18 cellular contexts compared by ENCODE assay signal in genomic region chr3:123344941-123345594, GRCh38.
DNase-seq lines count a peak whose midpoint lies in the region; ATAC-seq and TF ChIP-seq lines count a peak whose summit lies in the region.
"Had no signal": no experiment of that assay in that cellular context is flagged by ENCODE, and none has a peak within 500 bp of the region (broad histone marks: within the 10 kb centered on the region; RNA-seq: fewer than 3 reads in every experiment).

No MANE protein-coding gene starts in this region.

- peaks cover 11% of the 10 kb centered on the region for H3K36me3 Mint-ChIP-seq in T-helper 17 cell (ENCODE audit: low read depth)
- no peaks in the 10 kb centered on the region for H3K36me3 Mint-ChIP-seq in neural progenitor cell
- H3K36me3 Mint-ChIP-seq: activated CD8-positive, alpha-beta memory T cell treated with anti-CD3 and anti-CD28 coated beads, Interleukin-2, amount 10 ng/mL, durations not matched to agents 7 days and 5 days had no signal

- H3K36me3 ChIP-seq in BLaER1 treated with 17β-estradiol and CSF1 and Interleukin-3, amounts not matched to agents 10 nM and 100 nM: no peaks in the 10 kb centered on the region
- H3K36me3 ChIP-seq in esophagus squamous epithelium (no peaks in the 10 kb centered on the region), neural progenitor cell (no peaks in the 10 kb centered on the region)

- H3K27me3 ChIP-seq in BLaER1 treated with 17β-estradiol and CSF1 and Interleukin-3, amounts not matched to agents 10 nM and 100 nM: no peaks in the 10 kb centered on the region
- peaks cover 0 to 19% (median 0%) of the 10 kb centered on the region in 4 donors for H3K27me3 ChIP-seq in esophagus squamous epithelium
- H3K27me3 ChIP-seq in neural progenitor cell: no peaks in the 10 kb centered on the region
- peaks cover 38% of the 10 kb centered on the region for H3K27me3 ChIP-seq in foreskin keratinocyte

- H3F3A ChIP-seq in neural progenitor cell (ENCODE audit: low read depth): no peaks in the 10 kb centered on the region

- TF ChIP-seq CTCF in esophagus squamous epithelium (IDR thresholded peaks at IDR 0.05): no peak
- TF ChIP-seq CTCF in neural progenitor cell (IDR thresholded peaks at IDR 0.05): peak; percentile 20
- no peak for TF ChIP-seq CTCF in foreskin keratinocyte (conservative IDR thresholded peaks at IDR 0.05)

- H3K4me3 Mint-ChIP-seq in T-helper 17 cell (no peak overlapping the region), neural progenitor cell (peak overlapping the region; percentile 14)
- H3K4me3 Mint-ChIP-seq: activated CD8-positive, alpha-beta memory T cell treated with anti-CD3 and anti-CD28 coated beads, Interleukin-2, amount 10 ng/mL, durations not matched to agents 7 days and 5 days had no signal

- H3K27ac ChIP-seq in BLaER1 treated with 17β-estradiol and CSF1 and Interleukin-3, amounts not matched to agents 10 nM and 100 nM: no peak overlapping the region
- H3K27ac ChIP-seq in esophagus squamous epithelium: peak overlapping the region in 3 of 4 donors; percentile 69 to 81 (median 76)
- H3K27ac ChIP-seq in neural progenitor cell: no peak overlapping the region
- no peak overlapping the region for H3K27ac ChIP-seq in foreskin keratinocyte
- H3K27ac ChIP-seq: KMS-11, VCaP had no signal

- no peaks in the 10 kb centered on the region for H4K20me1 ChIP-seq in BLaER1 treated with 17β-estradiol and CSF1 and Interleukin-3, amounts not matched to agents 10 nM and 100 nM
- H4K20me1 ChIP-seq in neural progenitor cell (ENCODE audit: low read depth): no peaks in the 10 kb centered on the region

- H3K4me1 Mint-ChIP-seq in T-helper 17 cell: peaks cover 21% of the 10 kb centered on the region
- peaks cover 44% of the 10 kb centered on the region for H3K4me1 Mint-ChIP-seq in neural progenitor cell

- H3K9me3 ChIP-seq in BLaER1 treated with 17β-estradiol and CSF1 and Interleukin-3, amounts not matched to agents 10 nM and 100 nM (replicated peaks in 1 of 11): no peaks in the 10 kb centered on the region
- H3K9me3 ChIP-seq in T-helper 17 cell (ENCODE audit: control insufficient read depth, low read length, poor library complexity, severe bottlenecking) (no peaks in the 10 kb centered on the region), esophagus squamous epithelium (no peaks in the 10 kb centered on the region), neural progenitor cell (ENCODE audit: low read depth) (no peaks in the 10 kb centered on the region)

- no peaks in the 10 kb centered on the region for H3K79me2 ChIP-seq in neural progenitor cell (ENCODE audit: low read depth)

- no peaks in the 10 kb centered on the region for H3K9me3 Mint-ChIP-seq in neural progenitor cell

- H3K27me3 Mint-ChIP-seq in T-helper 17 cell (peaks cover 45% of the 10 kb centered on the region), neural progenitor cell (ENCODE audit: insufficient read depth, low read depth) (peaks cover 10% of the 10 kb centered on the region)

- no peak overlapping the region for H2AFZ ChIP-seq in neural progenitor cell (replicated peaks)

- H3K27ac Mint-ChIP-seq in T-helper 17 cell (peak overlapping the region; percentile 68), neural progenitor cell (peak overlapping the region; percentile 38)

- no peak for DNase-seq in T-helper 17 cell
- no peak for DNase-seq in esophagus squamous epithelium (lab: John Stamatoyannopoulos, UW)
- peak; percentile 21 for DNase-seq in neural progenitor cell (ENCODE audit: low spot score)
- DNase-seq in foreskin keratinocyte: no peak
- DNase-seq in NCI-H526 (lab: John Stamatoyannopoulos, UW): no peak
- DNase-seq: activated gamma-delta T cell treated with Interleukin-2 at 50 U/mL for 16 hours; central memory CD4-positive, alpha-beta T cell; HCEC 1CT; left cardiac atrium; NCI-H1105; NCI-H226; stimulated activated CD4-positive, alpha-beta T cell treated with anti-CD3 and anti-CD28 coated beads, Interleukin-2, amount 100 ng/mL, for 48 hours had no signal

- WGBS in esophagus squamous epithelium, 2 donors: 81 to 83% methylated on average over 8 to 10 of the region's 12 CpGs

- intact Hi-C loops in esophagus squamous epithelium (cut with DNase I): no loop called here

- H3K9ac ChIP-seq in BLaER1 treated with 17β-estradiol and CSF1 and Interleukin-3, amounts not matched to agents 10 nM and 100 nM: no peak overlapping the region
- H3K9ac ChIP-seq in neural progenitor cell: no peak overlapping the region
- H3K9ac ChIP-seq: KMS-11 had no signal

- peaks cover 10 to 62% (median 40%) of the 10 kb centered on the region in 10 experiments; a peak in 18 of 20 replicates for H3K4me1 ChIP-seq in BLaER1 treated with 17β-estradiol and CSF1 and Interleukin-3, amounts not matched to agents 10 nM and 100 nM
- H3K4me1 ChIP-seq in esophagus squamous epithelium (peaks cover 0 to 33% (median 0%) of the 10 kb centered on the region in 3 donors), neural progenitor cell (no peaks in the 10 kb centered on the region), foreskin keratinocyte (no peaks in the 10 kb centered on the region)

- peak overlapping the region in 10 of 11 experiments; percentile 6 to 57 (median 38); a peak in 13 of 22 replicates for H3K4me2 ChIP-seq in BLaER1 treated with 17β-estradiol and CSF1 and Interleukin-3, amounts not matched to agents 10 nM and 100 nM
- H3K4me2 ChIP-seq in neural progenitor cell: no peak overlapping the region
- H3K4me2 ChIP-seq: KMS-11 had no signal

- ATAC-seq in T-helper 17 cell: no peak
- no peak for ATAC-seq in GM21723 (IDR thresholded peaks at IDR 0.05; ENCODE audit: unreplicated experiment)
- no peak for ATAC-seq in GM18861 (IDR thresholded peaks at IDR 0.05; ENCODE audit: unreplicated experiment)
- no peak for ATAC-seq in foreskin keratinocyte

- TF ChIP-seq POLR2A in esophagus squamous epithelium (IDR thresholded peaks at IDR 0.05): no peak

- H3K4me3 ChIP-seq in BLaER1 treated with 17β-estradiol and CSF1 and Interleukin-3, amounts not matched to agents 10 nM and 100 nM: no peak overlapping the region
- no peak overlapping the region for H3K4me3 ChIP-seq in esophagus squamous epithelium
- H3K4me3 ChIP-seq in neural progenitor cell: no peak overlapping the region

Comparison
In these comparisons a context has a peak if more than half of its experiments do, and no peak if none do; other contexts are left out.
1. H3K27ac ChIP-seq: peak in esophagus squamous epithelium (3 of 4); none in BLaER1 treated with 17β-estradiol and CSF1 and Interleukin-3, amounts not matched to agents 10 nM and 100 nM (0 of 11), neural progenitor cell (single experiment) and foreskin keratinocyte (single experiment).